In genomic region chr4:122635205-122635604, GRCh38 we compare ENCODE assay signal across 1 cellular context.
TF ChIP-seq lines count a peak whose summit lies in the region.

No MANE protein-coding gene starts in this region.

TF ChIP-seq in GM12878, 131 proteins besides CTCF, POLR2A, EP300 and RAD21 (continued from another document):
- TF ChIP-seq NKRF (conservative IDR thresholded peaks at IDR 0.05) (no peak), MTA3 (IDR thresholded peaks at IDR 0.05; ENCODE audit: borderline replicate concordance, low read length) (0 out of 2 replicates have a peak, but pooled peaks have one; percentile 38), SIX5 (IDR thresholded peaks at IDR 0.05; ENCODE audit: low read depth, low read length, severe bottlenecking) (no peak), GABPA (IDR thresholded peaks at IDR 0.05; ENCODE audit: low read depth) (0 out of 2 replicates have a peak, but pooled peaks have one; percentile 19), JUNB (IDR thresholded peaks at IDR 0.05) (peak; percentile 62; the same call in 1 of the 2 replicates), MYB (IDR thresholded peaks at IDR 0.05; ENCODE audit: borderline replicate concordance, low read depth, low read length) (no peak), SUZ12 (IDR thresholded peaks at IDR 0.05; ENCODE audit: unreplicated experiment) (no peak), ESRRA (IDR thresholded peaks at IDR 0.05; ENCODE audit: low read length) (no peak), SKIL (IDR thresholded peaks at IDR 0.05; ENCODE audit: low read depth, poor library complexity, severe bottlenecking) (peak; percentile 43), MEF2A (IDR thresholded peaks at IDR 0.05; ENCODE audit: insufficient read depth, low read depth, low read length) (peak; percentile 62), NR2C2 (IDR thresholded peaks at IDR 0.05; ENCODE audit: borderline replicate concordance, control insufficient read depth, insufficient read length, low read depth) (no peak), BCLAF1 (IDR thresholded peaks at IDR 0.05) (no peak), TCF7 (IDR thresholded peaks at IDR 0.05; ENCODE audit: borderline replicate concordance) (peak; percentile 24; the same call in 1 of the 2 replicates), RELB (IDR thresholded peaks at IDR 0.05; ENCODE audit: low read depth) (0 out of 2 replicates have a peak, but pooled peaks have one; percentile 15), POU2F2 (IDR thresholded peaks at IDR 0.05; ENCODE audit: borderline replicate concordance, low read depth, low read length) (peak; percentile 49; the same call in 1 of the 3 replicates), SMC3 (IDR thresholded peaks at IDR 0.05; ENCODE audit: borderline replicate concordance, low read length) (no peak), NBN (IDR thresholded peaks at IDR 0.05) (peak; percentile 35; the same call in 1 of the 2 replicates), DPF2 (IDR thresholded peaks at IDR 0.05) (0 out of 2 replicates have a peak, but pooled peaks have one; percentile 24), IKZF2 (IDR thresholded peaks at IDR 0.05) (peak; percentile 14 to 33; a peak in 1 of 4 replicates), IRF4 (IDR thresholded peaks at IDR 0.05; ENCODE audit: low read depth, low read length) (0 out of 2 replicates have a peak, but pooled peaks have one; percentile 31), CBX5 (IDR thresholded peaks at IDR 0.05; ENCODE audit: low read depth) (0 out of 2 replicates have a peak, but pooled peaks have one; percentile 25), MTA2 (IDR thresholded peaks at IDR 0.05; ENCODE audit: low read depth) (peak; percentile 91), TCF12 (IDR thresholded peaks at IDR 0.05; ENCODE audit: low read depth, low read length) (no peak), EZH2 (IDR thresholded peaks at IDR 0.05; ENCODE audit: borderline replicate concordance, control insufficient read depth, low read depth, low read length) (no peak), ATF2 (IDR thresholded peaks at IDR 0.05; ENCODE audit: low read length) (peak; percentile 81), BMI1 (IDR thresholded peaks at IDR 0.05; ENCODE audit: borderline replicate concordance) (no peak), NFIC (IDR thresholded peaks at IDR 0.05; ENCODE audit: low read depth, low read length) (peak; percentile 63), SMAD1 (IDR thresholded peaks at IDR 0.05; ENCODE audit: low read depth, partially characterized antibody) (no peak), ZBTB4 (CRISPR knock-in tag; IDR thresholded peaks at IDR 0.05) (no peak), CBX3 (IDR thresholded peaks at IDR 0.05; ENCODE audit: borderline replicate concordance, low read depth) (no peak), NFYA (IDR thresholded peaks at IDR 0.05; ENCODE audit: borderline replicate concordance, low read depth, low read length) (no peak), IRF5 (IDR thresholded peaks at IDR 0.05; ENCODE audit: borderline replicate concordance) (no peak), KAT2A (conservative IDR thresholded peaks at IDR 0.05; ENCODE audit: control insufficient read depth, low read depth, low read length) (no peak), BRCA1 (IDR thresholded peaks at IDR 0.05; ENCODE audit: low read depth, low read length) (no peak), ASH2L (IDR thresholded peaks at IDR 0.05; ENCODE audit: borderline replicate concordance, low read depth) (no peak), MEF2B (IDR thresholded peaks at IDR 0.05; ENCODE audit: partially characterized antibody, poor library complexity, severe bottlenecking) (peak; percentile 53)
